In the genomic region with DNA sequence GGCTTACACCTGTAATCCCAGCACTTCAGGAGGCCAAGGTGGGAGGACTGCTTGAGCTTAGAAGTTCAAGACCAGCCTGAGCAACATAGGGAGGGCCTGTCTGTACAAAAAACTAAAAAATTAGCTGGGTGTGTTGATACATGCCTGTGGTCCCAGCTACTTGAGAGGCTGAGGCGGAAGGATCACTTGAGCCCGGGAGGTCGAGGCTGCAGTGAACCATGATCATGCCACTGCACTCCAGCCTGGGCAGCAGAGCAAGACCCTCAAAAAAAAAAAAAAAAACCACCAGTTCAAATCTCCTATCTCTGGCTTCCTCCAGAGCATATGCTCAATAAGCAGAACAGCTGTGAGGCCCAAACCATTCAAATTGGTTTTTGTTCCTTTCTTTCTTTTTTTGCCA, we compare ENCODE assay signal across 1 cellular context.
TF ChIP-seq lines count a peak whose summit lies in the region.

No MANE protein-coding gene starts in this region.

TF ChIP-seq in GM12878, 131 proteins besides CTCF, POLR2A, EP300 and RAD21:
- TF ChIP-seq NFYA (IDR thresholded peaks at IDR 0.05; ENCODE audit: borderline replicate concordance, low read depth, low read length) = no peak
- no peak for TF ChIP-seq SRF (IDR thresholded peaks at IDR 0.05; ENCODE audit: low read depth in 2 of 2, low read length in 2 of 2)
- TF ChIP-seq, protein P1, sequence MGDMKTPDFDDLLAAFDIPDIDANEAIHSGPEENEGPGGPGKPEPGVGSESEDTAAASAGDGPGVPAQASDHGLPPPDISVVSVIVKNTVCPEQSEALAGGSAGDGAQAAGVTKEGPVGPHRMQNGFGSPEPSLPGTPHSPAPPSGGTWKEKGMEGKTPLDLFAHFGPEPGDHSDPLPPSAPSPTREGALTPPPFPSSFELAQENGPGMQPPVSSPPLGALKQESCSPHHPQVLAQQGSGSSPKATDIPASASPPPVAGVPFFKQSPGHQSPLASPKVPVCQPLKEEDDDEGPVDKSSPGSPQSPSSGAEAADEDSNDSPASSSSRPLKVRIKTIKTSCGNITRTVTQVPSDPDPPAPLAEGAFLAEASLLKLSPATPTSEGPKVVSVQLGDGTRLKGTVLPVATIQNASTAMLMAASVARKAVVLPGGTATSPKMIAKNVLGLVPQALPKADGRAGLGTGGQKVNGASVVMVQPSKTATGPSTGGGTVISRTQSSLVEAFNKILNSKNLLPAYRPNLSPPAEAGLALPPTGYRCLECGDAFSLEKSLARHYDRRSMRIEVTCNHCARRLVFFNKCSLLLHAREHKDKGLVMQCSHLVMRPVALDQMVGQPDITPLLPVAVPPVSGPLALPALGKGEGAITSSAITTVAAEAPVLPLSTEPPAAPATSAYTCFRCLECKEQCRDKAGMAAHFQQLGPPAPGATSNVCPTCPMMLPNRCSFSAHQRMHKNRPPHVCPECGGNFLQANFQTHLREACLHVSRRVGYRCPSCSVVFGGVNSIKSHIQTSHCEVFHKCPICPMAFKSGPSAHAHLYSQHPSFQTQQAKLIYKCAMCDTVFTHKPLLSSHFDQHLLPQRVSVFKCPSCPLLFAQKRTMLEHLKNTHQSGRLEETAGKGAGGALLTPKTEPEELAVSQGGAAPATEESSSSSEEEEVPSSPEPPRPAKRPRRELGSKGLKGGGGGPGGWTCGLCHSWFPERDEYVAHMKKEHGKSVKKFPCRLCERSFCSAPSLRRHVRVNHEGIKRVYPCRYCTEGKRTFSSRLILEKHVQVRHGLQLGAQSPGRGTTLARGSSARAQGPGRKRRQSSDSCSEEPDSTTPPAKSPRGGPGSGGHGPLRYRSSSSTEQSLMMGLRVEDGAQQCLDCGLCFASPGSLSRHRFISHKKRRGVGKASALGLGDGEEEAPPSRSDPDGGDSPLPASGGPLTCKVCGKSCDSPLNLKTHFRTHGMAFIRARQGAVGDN (IDR thresholded peaks at IDR 0.05) = no peak
- TF ChIP-seq RBBP5 (conservative IDR thresholded peaks at IDR 0.05) = no peak
TF ChIP-seq in GM12878: peak in this region for 0.
